In genomic region chr1:16999863-17000262, GRCh38 we compare ENCODE assay signal across 24 cellular contexts. TPM values are rescaled to one million over a fixed set of nuclear protein-coding genes. Genes with fewer than 3 reads are reported as not detected.
DNase-seq lines count a peak whose midpoint lies in the region; ATAC-seq, FAIRE-seq and TF ChIP-seq lines count a peak whose summit lies in the region.
"Had no signal": no experiment of that assay in that cellular context is flagged by ENCODE, and none has a peak within 500 bp of the region (broad histone marks: within the 10 kb centered on the region; RNA-seq: fewer than 3 reads in every experiment).

No MANE protein-coding gene starts in this region.

- TF ChIP-seq RAD21 in HCT116 (IDR thresholded peaks at IDR 0.05; ENCODE audit: low read depth), result no peak

- CTCF ChIA-PET in HCT116 (lab: Charles Lee), result interaction anchor here (0.8 kb wide), 1 partner anchor 15 kb away, joined by 3 read pairs; no protein-coding TSS in a partner anchor

- no peak for TF ChIP-seq POLR2A in HCT116 (IDR thresholded peaks at IDR 0.05; ENCODE audit: borderline replicate concordance, extremely low read depth, insufficient read depth, insufficient read length)

- 91% methylated on average over 8 of the region's 8 CpGs for WGBS in smooth muscle cell (ENCODE audit: low lambda C conversion rate)

- H3K4me2 ChIP-seq in HCT116 (ENCODE audit: low read length) (no peak overlapping the region), smooth muscle cell (no peak overlapping the region)

- H3K27me3 ChIP-seq in HCT116 (ENCODE audit: insufficient read depth, low read length) (no peaks in the 10 kb centered on the region), brain microvascular endothelial cell (replicated peaks) (no peaks in the 10 kb centered on the region), smooth muscle cell (ENCODE audit: low read depth) (no peaks in the 10 kb centered on the region)
- H3K27me3 ChIP-seq: breast epithelium, left lung, transverse colon had no signal

- ATAC-seq in HCT116 (peak; percentile 62), HG02938 (IDR thresholded peaks at IDR 0.05; ENCODE audit: unreplicated experiment) (no peak), HG03460 (IDR thresholded peaks at IDR 0.05; ENCODE audit: unreplicated experiment) (no peak)
- ATAC-seq: activated naive CD4-positive, alpha-beta T cell treated with anti-CD3 and anti-CD28 coated beads, Interleukin-2, amount 50 U/mL, for 72 hours; left lung had no signal

- RAD21 ChIA-PET in HCT116 (lab: Charles Lee; ENCODE audit: low non-redundant PET in 1 of 2, low total read pairs in 2 of 2, uncharacterized antibody in 2 of 2, unreplicated experiment in 2 of 2), result no interaction called here

- intact Hi-C loops in HCT116 (cut with micrococcal nuclease), result no loop called here
- intact Hi-C loops in kidney (cut with DNase I), result no loop called here

- H3K79me2 ChIP-seq in HCT116 (ENCODE audit: insufficient read depth, low read length) (no peaks in the 10 kb centered on the region), smooth muscle cell (ENCODE audit: low read depth) (no peaks in the 10 kb centered on the region)

- H2AFZ ChIP-seq in HCT116 (ENCODE audit: low read depth, low read length, poor library complexity, severe bottlenecking) (no peak overlapping the region), smooth muscle cell (ENCODE audit: low read depth) (no peak overlapping the region)

- POLR2A ChIA-PET in HCT116 (lab: Charles Lee), result interaction anchor here (1.1 kb wide), 1 partner anchor 19 kb away, joined by 3 read pairs; the partner anchor contains the start of gene MFAP2

- no peak overlapping the region for H3K4me3 ChIP-seq in HCT116 (replicated peaks in 1 of 2; ENCODE audit: low read depth in 1 of 2, low read length in 2 of 2)
- no peak overlapping the region for H3K4me3 ChIP-seq in brain microvascular endothelial cell (ENCODE audit: low read depth, low read length)
- no peak overlapping the region for H3K4me3 ChIP-seq in kidney (ENCODE audit: low read length in 2 of 2)
- no peak overlapping the region for H3K4me3 ChIP-seq in smooth muscle cell
- H3K4me3 ChIP-seq: breast epithelium, left lung, transverse colon had no signal

- DNase-seq in HCT116 (ENCODE audit: low read depth, low spot score), result no peak
- no peak for DNase-seq in brain microvascular endothelial cell
- DNase-seq in kidney, result peak; percentile 61
- no peak for DNase-seq in smooth muscle cell (lab: John Stamatoyannopoulos, UW; ENCODE audit: unreplicated experiment)
- DNase-seq: activated CD4-positive, alpha-beta T cell treated with anti-CD3 and anti-CD28 coated beads for 48 hours; amygdala; left lung; mesenchymal stem cell; NCI-H1417 treated with DMSO at 0.1 percent for 48 hours; NCI-H2029 treated with DMSO at 0.1 percent for 48 hours; NCI-H524 treated with DMSO at 0.1 percent for 48 hours; Right ventricle myocardium superior; stimulated activated CD4-positive, alpha-beta T cell treated with anti-CD3 and anti-CD28 coated beads, Interleukin-15, amount 100 ng/mL, for 24 hours; stimulated activated CD4-positive, alpha-beta T cell treated with anti-CD3 and anti-CD28 coated beads, Interleukin-4, amount 100 ng/mL, for 4 hours; transverse colon had no signal

- no peaks in the 10 kb centered on the region for H3K9me3 ChIP-seq in HCT116 (ENCODE audit: control insufficient read depth in 1 of 2, insufficient read depth in 1 of 2, low read depth in 1 of 2, low read length in 2 of 2)
- no peaks in the 10 kb centered on the region for H3K9me3 ChIP-seq in kidney (ENCODE audit: control insufficient read depth in 1 of 2, low read length in 2 of 2)
- no peaks in the 10 kb centered on the region for H3K9me3 ChIP-seq in smooth muscle cell (replicated peaks; ENCODE audit: low read depth)
- H3K9me3 ChIP-seq: breast epithelium, left lung, transverse colon had no signal

- H3K4me1 ChIP-seq in HCT116 (ENCODE audit: control insufficient read depth in 1 of 2, insufficient read depth in 2 of 2, low read length in 2 of 2), result peaks cover 0 to 7% of the 10 kb centered on the region in 2 experiments; a peak in 2 of 4 replicates
- H3K4me1 ChIP-seq in kidney (ENCODE audit: control insufficient read depth in 1 of 2, insufficient read depth in 1 of 2, low read depth in 1 of 2, low read length in 2 of 2), result no peaks in the 10 kb centered on the region
- no peaks in the 10 kb centered on the region for H3K4me1 ChIP-seq in smooth muscle cell (ENCODE audit: low read depth)
- H3K4me1 ChIP-seq: breast epithelium, left lung, transverse colon had no signal

- no peak for FAIRE-seq in kidney (lab: Jason Lieb, UNC)
- FAIRE-seq: D721Med, islet of Langerhans had no signal

- no peaks in the 10 kb centered on the region for H3K9me2 ChIP-seq in HCT116 (ENCODE audit: insufficient read depth)

- peaks cover 0 to 15% of the 10 kb centered on the region in 2 experiments; a peak in 2 of 4 replicates for H3K36me3 ChIP-seq in HCT116 (ENCODE audit: control insufficient read depth in 1 of 2, insufficient read depth in 2 of 2, low read length in 2 of 2)
- peaks cover 47% of the 10 kb centered on the region for H3K36me3 ChIP-seq in brain microvascular endothelial cell (replicated peaks)
- H3K36me3 ChIP-seq in kidney (ENCODE audit: control insufficient read depth in 1 of 2, insufficient read depth in 2 of 2, low read length in 2 of 2), result peaks cover 6 to 25% of the 10 kb centered on the region in 2 donors
- no peaks in the 10 kb centered on the region for H3K36me3 ChIP-seq in smooth muscle cell (ENCODE audit: low read depth)
- H3K36me3 ChIP-seq: breast epithelium had no signal

- in situ Hi-C loops in brain microvascular endothelial cell (cut with HindIII; ENCODE audit: low pct_ligation_motif_present, low sequenced_read_pairs), result no loop called here

- TF ChIP-seq CTCF in GM12872 (IDR thresholded peaks at IDR 0.05; ENCODE audit: insufficient read depth, low read depth, low read length) (0 out of 3 replicates have a peak, but pooled peaks have one; percentile 33), HCT116 (IDR thresholded peaks at IDR 0.05 in 2 of 3, conservative IDR thresholded peaks at IDR 0.05 in 1 of 3; ENCODE audit: borderline replicate concordance in 1 of 3, insufficient read depth in 1 of 3, low read depth in 2 of 3, low read length in 2 of 3) (peak in 2 of 3 experiments; percentile 24 to 30; a peak in 2 of 6 replicates), brain microvascular endothelial cell (IDR thresholded peaks at IDR 0.05; ENCODE audit: low read depth, low read length, missing control alignments) (peak; percentile 14), kidney (IDR thresholded peaks at IDR 0.05; ENCODE audit: borderline replicate concordance, extremely low read depth, insufficient read depth) (no peak), smooth muscle cell (IDR thresholded peaks at IDR 0.05; ENCODE audit: borderline replicate concordance, insufficient read depth, poor library complexity, severe bottlenecking) (no peak)

- H3K9ac ChIP-seq in HCT116 (ENCODE audit: low read length) (no peak overlapping the region), kidney (ENCODE audit: low read length in 2 of 2) (no peak overlapping the region), smooth muscle cell (ENCODE audit: low read depth) (no peak overlapping the region)

- H3F3A ChIP-seq in smooth muscle cell (ENCODE audit: low read depth), result no peaks in the 10 kb centered on the region

- no TSS peak for BruUV-seq in HCT116 (replicated peaks; lab: Mats Ljungman, UMichigan)

- H4K20me1 ChIP-seq in HCT116 (ENCODE audit: insufficient read depth), result no peaks in the 10 kb centered on the region
- peaks cover 8% of the 10 kb centered on the region for H4K20me1 ChIP-seq in smooth muscle cell (ENCODE audit: low read depth)

- H3K27ac ChIP-seq in HCT116 (ENCODE audit: low read depth, low read length), result no peak overlapping the region
- H3K27ac ChIP-seq in brain microvascular endothelial cell, result no peak overlapping the region
- no peak overlapping the region for H3K27ac ChIP-seq in kidney (ENCODE audit: low read depth in 2 of 2, low read length in 2 of 2)
- H3K27ac ChIP-seq in smooth muscle cell (ENCODE audit: low read depth), result no peak overlapping the region
- H3K27ac ChIP-seq: breast epithelium, left lung, transverse colon had no signal

TF ChIP-seq in HCT116, 20 proteins besides CTCF, POLR2A, EP300 and RAD21 (continues in another document):
- TF ChIP-seq, protein P1, sequence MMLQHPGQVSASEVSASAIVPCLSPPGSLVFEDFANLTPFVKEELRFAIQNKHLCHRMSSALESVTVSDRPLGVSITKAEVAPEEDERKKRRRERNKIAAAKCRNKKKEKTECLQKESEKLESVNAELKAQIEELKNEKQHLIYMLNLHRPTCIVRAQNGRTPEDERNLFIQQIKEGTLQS (IDR thresholded peaks at IDR 0.05), result no peak
- TF ChIP-seq POLR2AphosphoS5 (IDR thresholded peaks at IDR 0.05; ENCODE audit: low read depth, low read length), result no peak
- TF ChIP-seq ZFX (IDR thresholded peaks at IDR 0.05), result no peak
- TF ChIP-seq, protein P2, sequence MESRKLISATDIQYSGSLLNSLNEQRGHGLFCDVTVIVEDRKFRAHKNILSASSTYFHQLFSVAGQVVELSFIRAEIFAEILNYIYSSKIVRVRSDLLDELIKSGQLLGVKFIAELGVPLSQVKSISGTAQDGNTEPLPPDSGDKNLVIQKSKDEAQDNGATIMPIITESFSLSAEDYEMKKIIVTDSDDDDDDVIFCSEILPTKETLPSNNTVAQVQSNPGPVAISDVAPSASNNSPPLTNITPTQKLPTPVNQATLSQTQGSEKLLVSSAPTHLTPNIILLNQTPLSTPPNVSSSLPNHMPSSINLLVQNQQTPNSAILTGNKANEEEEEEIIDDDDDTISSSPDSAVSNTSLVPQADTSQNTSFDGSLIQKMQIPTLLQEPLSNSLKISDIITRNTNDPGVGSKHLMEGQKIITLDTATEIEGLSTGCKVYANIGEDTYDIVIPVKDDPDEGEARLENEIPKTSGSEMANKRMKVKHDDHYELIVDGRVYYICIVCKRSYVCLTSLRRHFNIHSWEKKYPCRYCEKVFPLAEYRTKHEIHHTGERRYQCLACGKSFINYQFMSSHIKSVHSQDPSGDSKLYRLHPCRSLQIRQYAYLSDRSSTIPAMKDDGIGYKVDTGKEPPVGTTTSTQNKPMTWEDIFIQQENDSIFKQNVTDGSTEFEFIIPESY (IDR thresholded peaks at IDR 0.05; ENCODE audit: extremely low read depth, insufficient replicate concordance, low read length), result no peak

RNA-seq across cellular contexts. Expression of gene ATP13A2, which starts 11.9 kb away (rescaled TPM):
- total RNA-seq in HCT116 (2021; ENCODE audit: unreplicated experiment), result 60.5 TPM
- 74.0 and 75.2 TPM in 2 replicates for polyA plus RNA-seq in HCT116 (2012)
- 38.6 TPM for total RNA-seq in kidney
- 23.8 TPM for polyA plus RNA-seq in kidney (ENCODE audit: insufficient read depth, low read depth, low replicate concordance)
- total RNA-seq in smooth muscle cell, result 16.0 and 27.7 TPM in 2 replicates
- polyA plus RNA-seq in smooth muscle cell, result 42.3 and 64.3 TPM in 2 replicates

RNA-seq across cellular contexts. Expression of gene MFAP2, which starts 19.4 kb away (rescaled TPM):
- total RNA-seq in HCT116 (2021; ENCODE audit: unreplicated experiment) (63.1 TPM), kidney (7.2 TPM), smooth muscle cell (307 and 325 TPM in 2 replicates)
- 81.1 and 81.3 TPM in 2 replicates for polyA plus RNA-seq in HCT116 (2012)
- polyA plus RNA-seq in kidney (ENCODE audit: insufficient read depth, low read depth, low replicate concordance) (8.2 TPM), smooth muscle cell (858 and 885 TPM in 2 replicates)
- total RNA-seq: activated CD8-positive, alpha-beta memory T cell treated with anti-CD3 and anti-CD28 coated beads for 36 hours had no signal
- polyA plus RNA-seq: CD14-positive monocyte had no signal

RNA-seq across cellular contexts. Expression of gene SDHB, which starts 54.0 kb away (rescaled TPM):
- total RNA-seq in HCT116 (2021; ENCODE audit: unreplicated experiment) (159 TPM), kidney (92.0 TPM), smooth muscle cell (126 and 174 TPM in 2 replicates)
- 124 and 164 TPM in 2 replicates for polyA plus RNA-seq in HCT116 (2012)
- polyA plus RNA-seq in kidney (ENCODE audit: insufficient read depth, low read depth, low replicate concordance) (313 TPM), smooth muscle cell (111 and 123 TPM in 2 replicates)

Comparison
In these comparisons a context has a peak if more than half of its experiments do, and no peak if none do; other contexts are left out.
1. CTCF ChIP-seq: peak in GM12872 (single experiment), HCT116 (2 of 3) and brain microvascular endothelial cell (single experiment); none in kidney (single experiment) and smooth muscle cell (single experiment).